20 cellular contexts compared by ENCODE assay signal in genomic region chr3:79364784-79365183, GRCh38.
DNase-seq lines count a peak whose midpoint lies in the region; ATAC-seq and TF ChIP-seq lines count a peak whose summit lies in the region.
"Had no signal": no experiment of that assay in that cellular context is flagged by ENCODE, and none has a peak within 500 bp of the region (broad histone marks: within the 10 kb centered on the region; RNA-seq: fewer than 3 reads in every experiment).

No MANE protein-coding gene starts in this region.

- no peaks in the 10 kb centered on the region for H3K79me2 ChIP-seq in trophoblast cell (ENCODE audit: control insufficient read depth, insufficient read depth, low read length, poor library complexity)

- H3K9me3 Mint-ChIP-seq in progenitor cell of endocrine pancreas (ENCODE audit: low read depth): peaks cover 4% of the 10 kb centered on the region
- no peaks in the 10 kb centered on the region for H3K9me3 Mint-ChIP-seq in CD14-positive monocyte

- POLR2A ChIA-PET in IMR-90 (lab: Charles Lee; ENCODE audit: unreplicated experiment): interaction anchor here (0.6 kb wide), 1 partner anchor 241 kb away, joined by 3 read pairs; no protein-coding TSS in a partner anchor

- H3K36me3 Mint-ChIP-seq in progenitor cell of endocrine pancreas (ENCODE audit: insufficient read depth): no peaks in the 10 kb centered on the region
- no peaks in the 10 kb centered on the region for H3K36me3 Mint-ChIP-seq in CD14-positive monocyte
- H3K36me3 Mint-ChIP-seq: CD8-positive, alpha-beta memory T cell had no signal

- H2BK20ac ChIP-seq in IMR-90 (ENCODE audit: low read depth, low read length): no peak overlapping the region

- 100% methylated on average over 1 of the region's 5 CpGs; no CpG with 5 or more reads in 1 of the 2 experiments for WGBS in IMR-90 (ENCODE audit: extremely low coverage in 2 of 2, insufficient read length in 1 of 2), 2 experiments
- no CpG with 5 or more reads among the region's 5 CpGs for WGBS in trophoblast cell (ENCODE audit: extremely low coverage, insufficient coverage, insufficient read length)

- H3K56ac ChIP-seq in IMR-90 (ENCODE audit: extremely low read depth, insufficient read depth, low read length): no peak overlapping the region

- H4K12ac ChIP-seq in trophoblast cell (ENCODE audit: low read depth, low read length): no peak overlapping the region

- no peak for TF ChIP-seq POLR2A in IMR-90 (IDR thresholded peaks at IDR 0.05; ENCODE audit: low read depth, low read length)

- H3K79me1 ChIP-seq in IMR-90 (ENCODE audit: low read depth in 1 of 2, low read length in 2 of 2) (no peaks in the 10 kb centered on the region), trophoblast cell (ENCODE audit: low read length) (peaks cover 4% of the 10 kb centered on the region)

- H3K4me3 ChIP-seq in IMR-90 (ENCODE audit: insufficient read depth, low read depth, low read length) (no peak overlapping the region), trophoblast cell (ENCODE audit: low read depth, low read length) (no peak overlapping the region)
- H3K4me3 ChIP-seq: BLaER1, GM23248 had no signal

- intact Hi-C loops in IMR-90 (cut with micrococcal nuclease) (loop anchor here (5.0 kb wide), 2 partner anchors 133 to 347 kb away; no protein-coding TSS in a partner anchor), CD14-positive monocyte (cut with micrococcal nuclease) (no loop called here)

- ATAC-seq in GM18868 (IDR thresholded peaks at IDR 0.05; ENCODE audit: unreplicated experiment): peak; percentile 51
- ATAC-seq in IMR-90 (ENCODE audit: low read depth): no peak
- ATAC-seq in foreskin keratinocyte: peak; percentile 1
- ATAC-seq: HCT116 had no signal

- H3K27me3 Mint-ChIP-seq in progenitor cell of endocrine pancreas (peaks cover 10% of the 10 kb centered on the region), CD14-positive monocyte (ENCODE audit: low read depth in 3 of 3) (no peaks in the 10 kb centered on the region)
- H3K27me3 Mint-ChIP-seq: B cell; CD4-positive, alpha-beta T cell; CD8-positive, alpha-beta memory T cell had no signal

- no peak overlapping the region for H2AFZ ChIP-seq in IMR-90 (replicated peaks; ENCODE audit: low read length, poor library complexity)
- H2AFZ ChIP-seq in trophoblast cell (ENCODE audit: insufficient read depth, low read length, poor library complexity): no peak overlapping the region
- H2AFZ ChIP-seq: GM23248 had no signal

- H3K9ac ChIP-seq in IMR-90 (ENCODE audit: low read depth, low read length) (no peak overlapping the region), trophoblast cell (ENCODE audit: low read length) (no peak overlapping the region)
- H3K9ac ChIP-seq: BLaER1, GM23248 had no signal

- H3K4me2 ChIP-seq in IMR-90 (ENCODE audit: low read depth, low read length) (no peak overlapping the region), trophoblast cell (ENCODE audit: low read length) (no peak overlapping the region)
- H3K4me2 ChIP-seq: BLaER1 had no signal

- no peak overlapping the region for H2AK5ac ChIP-seq in IMR-90 (ENCODE audit: low read depth, low read length)
- no peak overlapping the region for H2AK5ac ChIP-seq in trophoblast cell (ENCODE audit: low read length)

- H3K4me1 ChIP-seq in IMR-90 (ENCODE audit: control insufficient read depth, insufficient read depth, low read length) (peaks cover 6% of the 10 kb centered on the region; the same call in 1 of the 2 replicates), foreskin keratinocyte (peaks cover 34% of the 10 kb centered on the region), trophoblast cell (ENCODE audit: control insufficient read depth in 1 of 2, insufficient read depth in 2 of 2, low read length in 2 of 2) (peaks cover 0 to 9% of the 10 kb centered on the region in 2 experiments)
- H3K4me1 ChIP-seq: BLaER1 had no signal

- no peak overlapping the region for H2BK5ac ChIP-seq in IMR-90 (ENCODE audit: low read depth, low read length, poor library complexity, severe bottlenecking)
- H2BK5ac ChIP-seq in trophoblast cell (ENCODE audit: low read depth, low read length, poor library complexity): no peak overlapping the region

- H3K4ac ChIP-seq in IMR-90 (ENCODE audit: low read depth, low read length) (no peak overlapping the region), trophoblast cell (ENCODE audit: low read depth, low read length) (no peak overlapping the region)

- H3K23ac ChIP-seq in IMR-90 (ENCODE audit: low read depth, low read length) (no peak overlapping the region), trophoblast cell (ENCODE audit: low read length) (no peak overlapping the region)

- H4K5ac ChIP-seq in IMR-90 (ENCODE audit: low read depth, low read length): no peak overlapping the region

- in situ Hi-C loops in IMR-90 (cut with MboI; ENCODE audit: low sequenced_read_pairs): loop anchor here (10.0 kb wide), 1 partner anchor 700 kb away; no protein-coding TSS in a partner anchor

- no peak overlapping the region for H4K91ac ChIP-seq in IMR-90 (ENCODE audit: insufficient read depth, low read depth, low read length)
- H4K91ac ChIP-seq in trophoblast cell (ENCODE audit: low read depth, low read length): peak overlapping the region; percentile 19

- H4K20me1 ChIP-seq in IMR-90 (ENCODE audit: insufficient read depth, low read length): no peaks in the 10 kb centered on the region
- H4K20me1 ChIP-seq: BLaER1 had no signal

- H3K4me1 Mint-ChIP-seq in progenitor cell of endocrine pancreas (ENCODE audit: low read depth) (peaks cover 11% of the 10 kb centered on the region), CD14-positive monocyte (no peaks in the 10 kb centered on the region)
- H3K4me1 Mint-ChIP-seq: B cell; CD8-positive, alpha-beta memory T cell had no signal

- H3K27ac Mint-ChIP-seq in progenitor cell of endocrine pancreas (no peak overlapping the region), CD14-positive monocyte (no peak overlapping the region)
- H3K27ac Mint-ChIP-seq: B cell; CD4-positive, alpha-beta T cell; CD8-positive, alpha-beta memory T cell; H9 had no signal

- dilution Hi-C loops in IMR-90 (cut with HindIII; ENCODE audit: low sequenced_read_pairs, unreplicated experiment): no loop called here

- H4K8ac ChIP-seq in IMR-90 (ENCODE audit: low read depth in 2 of 2, low read length in 2 of 2) (no peak overlapping the region), trophoblast cell (ENCODE audit: low read depth, low read length) (no peak overlapping the region)

- H3K18ac ChIP-seq in IMR-90 (ENCODE audit: low read depth, low read length) (no peak overlapping the region), trophoblast cell (ENCODE audit: low read length) (no peak overlapping the region)

- TF ChIP-seq CTCF in IMR-90 (conservative IDR thresholded peaks at IDR 0.05; ENCODE audit: low read depth, low read length) (no peak), foreskin keratinocyte (conservative IDR thresholded peaks at IDR 0.05) (no peak), progenitor cell of endocrine pancreas (IDR thresholded peaks at IDR 0.05; ENCODE audit: unreplicated experiment) (no peak), CD14-positive monocyte (IDR thresholded peaks at IDR 0.05) (no peak)

- DNase-seq in IMR-90: no peak
- peak in 1 of 2 donors; percentile 35 for DNase-seq in foreskin keratinocyte
- peak in 1 of 2 donors; percentile 24 for DNase-seq in trophoblast cell
- no peak for DNase-seq in GM03348 (ENCODE audit: low spot score)
- DNase-seq in progenitor cell of endocrine pancreas (ENCODE audit: low spot score, unreplicated experiment): no peak
- no peak for DNase-seq in CD14-positive monocyte (ENCODE audit: low spot score)
- DNase-seq: CD4-positive, alpha-beta T cell; CD8-positive, alpha-beta memory T cell; DMS 273 treated with DMSO at 0.1 percent for 48 hours; DMS79; EL; GDM1; GM23248; H9 had no signal

- BruUV-seq in IMR-90 (replicated peaks; lab: Mats Ljungman, UMichigan): no TSS peak

- CTCF ChIA-PET in IMR-90 (lab: Yijun Ruan, JAX): no interaction called here

- H3K14ac ChIP-seq in IMR-90 (replicated peaks; ENCODE audit: low read depth, low read length) (no peak overlapping the region), trophoblast cell (ENCODE audit: low read length) (no peak overlapping the region)

- H2AK9ac ChIP-seq in IMR-90 (replicated peaks; ENCODE audit: low read depth, low read length, poor library complexity): no peak overlapping the region

- no peak overlapping the region for H3K27ac ChIP-seq in IMR-90 (ENCODE audit: insufficient read depth, low read length)
- H3K27ac ChIP-seq in foreskin keratinocyte: no peak overlapping the region
- no peak overlapping the region for H3K27ac ChIP-seq in trophoblast cell (ENCODE audit: low read depth, low read length)
- H3K27ac ChIP-seq: 22Rv1, BLaER1, C4-2B, GM23248 had no signal

- no peak overlapping the region for H2BK12ac ChIP-seq in trophoblast cell (ENCODE audit: low read length)

- H2BK120ac ChIP-seq in IMR-90 (ENCODE audit: low read depth, low read length) (no peak overlapping the region), trophoblast cell (ENCODE audit: insufficient read depth, low read length, poor library complexity) (no peak overlapping the region)

- H3K9me1 ChIP-seq in IMR-90 (ENCODE audit: insufficient read depth, low read length): no peaks in the 10 kb centered on the region

- H3K4me3 Mint-ChIP-seq in progenitor cell of endocrine pancreas (ENCODE audit: low read depth) (no peak overlapping the region), CD14-positive monocyte (no peak overlapping the region)
- H3K4me3 Mint-ChIP-seq: B cell; CD4-positive, alpha-beta T cell; CD8-positive, alpha-beta memory T cell; H9 had no signal

- TF ChIP-seq RAD21 in IMR-90 (IDR thresholded peaks at IDR 0.05; ENCODE audit: low read length): no peak

- 0 out of 3 replicates have a peak overlapping the region, but pooled peaks have one; percentile 60 for H2BK15ac ChIP-seq in IMR-90 (ENCODE audit: low read depth, low read length)

- H3K27me3 ChIP-seq in IMR-90 (ENCODE audit: control insufficient read depth, insufficient read depth, low read length) (no peaks in the 10 kb centered on the region), foreskin keratinocyte (no peaks in the 10 kb centered on the region), trophoblast cell (ENCODE audit: insufficient read depth, low read length) (no peaks in the 10 kb centered on the region)
- H3K27me3 ChIP-seq: BLaER1 had no signal

- H3K9me3 ChIP-seq in IMR-90 (ENCODE audit: control insufficient read depth, insufficient read depth, low read length) (no peaks in the 10 kb centered on the region), trophoblast cell (ENCODE audit: insufficient read depth, low read depth, low read length) (peaks cover 2% of the 10 kb centered on the region)
- H3K9me3 ChIP-seq: BLaER1 had no signal

- H3K36me3 ChIP-seq in IMR-90 (ENCODE audit: control insufficient read depth, insufficient read depth, low read length) (no peaks in the 10 kb centered on the region), trophoblast cell (ENCODE audit: control insufficient read depth in 1 of 2, insufficient read depth in 2 of 2, low read length in 2 of 2) (no peaks in the 10 kb centered on the region)
- H3K36me3 ChIP-seq: BLaER1 had no signal

TF ChIP-seq in IMR-90, 13 proteins besides CTCF, POLR2A, EP300 and RAD21:
- TF ChIP-seq RFX5 (IDR thresholded peaks at IDR 0.05; ENCODE audit: low read depth, low read length) (no peak), MAFK (IDR thresholded peaks at IDR 0.05; ENCODE audit: low read depth, low read length) (no peak), MXI1 (IDR thresholded peaks at IDR 0.05; ENCODE audit: borderline replicate concordance, low read depth, low read length) (no peak), MAZ (IDR thresholded peaks at IDR 0.05; ENCODE audit: borderline replicate concordance, low read depth, low read length) (no peak)
TF ChIP-seq in IMR-90: peak in this region for 0.
